18 cellular contexts compared by ENCODE assay signal in the genomic region with DNA sequence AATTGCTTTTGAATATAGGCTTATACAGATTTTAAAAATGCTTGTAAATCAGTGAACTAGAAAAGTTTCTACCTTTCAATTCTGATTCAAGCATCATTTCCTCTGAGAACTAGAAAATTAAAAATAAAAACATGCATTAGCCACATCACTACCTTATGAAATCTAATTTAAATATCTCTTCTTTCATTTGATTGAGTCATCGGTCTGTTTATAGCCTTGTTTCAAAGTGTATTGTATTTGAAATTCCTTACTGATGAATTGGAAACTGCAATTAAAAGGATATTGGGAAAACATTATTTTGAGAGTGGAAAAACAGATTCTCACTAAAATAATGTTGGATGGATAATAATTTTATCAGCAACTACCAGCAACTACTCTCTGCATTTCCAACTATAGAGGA.
DNase-seq lines count a peak whose midpoint lies in the region; ATAC-seq and TF ChIP-seq lines count a peak whose summit lies in the region.
"Had no signal": no experiment of that assay in that cellular context is flagged by ENCODE, and none has a peak within 500 bp of the region (broad histone marks: within the 10 kb centered on the region; RNA-seq: fewer than 3 reads in every experiment).

No MANE protein-coding gene starts in this region.

- peaks cover 6% of the 10 kb centered on the region for H3K4me1 ChIP-seq in RWPE2 (ENCODE audit: insufficient read depth, poor library complexity, severe bottlenecking)
- H3K4me1 ChIP-seq: BLaER1, Caco-2, HAP-1 had no signal

- H3K4me3 Mint-ChIP-seq in effector memory CD8-positive, alpha-beta T cell = no peak overlapping the region
- H3K4me3 Mint-ChIP-seq: B cell; CD4-positive, CD25-positive, alpha-beta regulatory T cell; CD8-positive, alpha-beta T cell; GM23338; HFFc6 had no signal

- peak; percentile 29 for DNase-seq in HS-5 (ENCODE audit: low read depth)
- DNase-seq in RWPE2 (ENCODE audit: low spot score) = no peak
- DNase-seq in epithelial cell of esophagus (ENCODE audit: low read depth) = peak; percentile 11
- DNase-seq in effector memory CD8-positive, alpha-beta T cell = no peak
- DNase-seq in NCI-H2107 (lab: John Stamatoyannopoulos, UW) = no peak
- DNase-seq in GM13977 (ENCODE audit: low spot score) = no peak
- DNase-seq: Caco-2; CD4-positive, CD25-positive, alpha-beta regulatory T cell; CD8-positive, alpha-beta T cell; DMS153; DND-41; HFFc6 had no signal

- H3K27ac ChIP-seq in RWPE2 (ENCODE audit: poor library complexity, severe bottlenecking) = no peak overlapping the region
- H3K27ac ChIP-seq: 22Rv1, BLaER1, C4-2B had no signal

- no peak for TF ChIP-seq CTCF in RWPE2 (IDR thresholded peaks at IDR 0.05; ENCODE audit: poor library complexity, severe bottlenecking)
- TF ChIP-seq CTCF in epithelial cell of esophagus (IDR thresholded peaks at IDR 0.05; ENCODE audit: insufficient read depth, low read depth, low read length, missing control alignments) = no peak
- TF ChIP-seq CTCF in GM13977 (IDR thresholded peaks at IDR 0.05; ENCODE audit: extremely low read depth, insufficient read depth, missing control alignments) = no peak

- H3K27me3 ChIP-seq in RWPE2 (ENCODE audit: insufficient read depth, poor library complexity, severe bottlenecking) = no peaks in the 10 kb centered on the region
- H3K27me3 ChIP-seq: BLaER1 had no signal

- no peak overlapping the region for H3K27ac Mint-ChIP-seq in effector memory CD8-positive, alpha-beta T cell
- H3K27ac Mint-ChIP-seq: B cell; CD4-positive, CD25-positive, alpha-beta regulatory T cell; CD8-positive, alpha-beta T cell; GM23338; HFFc6 had no signal

- H3K9me3 Mint-ChIP-seq in effector memory CD8-positive, alpha-beta T cell = peaks cover 2 to 7% of the 10 kb centered on the region in 2 donors
- H3K9me3 Mint-ChIP-seq: GM23338 had no signal

- no peaks in the 10 kb centered on the region for H3K36me3 ChIP-seq in RWPE2 (ENCODE audit: low read depth)
- H3K36me3 ChIP-seq: BLaER1, HAP-1 had no signal

- no peaks in the 10 kb centered on the region for H3K4me1 Mint-ChIP-seq in effector memory CD8-positive, alpha-beta T cell (ENCODE audit: low read depth in 2 of 2)
- H3K4me1 Mint-ChIP-seq: B cell; CD4-positive, CD25-positive, alpha-beta regulatory T cell; GM23338 had no signal

- H3K4me3 ChIP-seq in RWPE2 (ENCODE audit: severe bottlenecking) (no peak overlapping the region), epithelial cell of esophagus (ENCODE audit: low read length) (no peak overlapping the region)
- H3K4me3 ChIP-seq: BLaER1, GM23338, HAP-1 had no signal

- H3K9me3 ChIP-seq in RWPE2 (ENCODE audit: severe bottlenecking) = no peaks in the 10 kb centered on the region
- H3K9me3 ChIP-seq: BLaER1, Caco-2, HAP-1 had no signal

- no peaks in the 10 kb centered on the region for H3K27me3 Mint-ChIP-seq in effector memory CD8-positive, alpha-beta T cell
- H3K27me3 Mint-ChIP-seq: B cell; CD4-positive, CD25-positive, alpha-beta regulatory T cell had no signal

- no peaks in the 10 kb centered on the region for H3K36me3 Mint-ChIP-seq in effector memory CD8-positive, alpha-beta T cell (ENCODE audit: insufficient read depth)
- H3K36me3 Mint-ChIP-seq: CD4-positive, CD25-positive, alpha-beta regulatory T cell; CD8-positive, alpha-beta T cell had no signal

- in situ Hi-C loops in GM13977 (cut with MboI; ENCODE audit: low pct_unique_long_range_greater_than_20kb, low sequenced_read_pairs, unreplicated experiment) = no loop called here

- ATAC-seq in RWPE2 (ENCODE audit: low read depth) = peak; percentile 54; the same call in 1 of the 3 replicates
- ATAC-seq in effector memory CD8-positive, alpha-beta T cell (replicated peaks) = no peak
- ATAC-seq: CD8-positive, alpha-beta T cell; GM23338 had no signal

Comparison
In these comparisons a context has a peak if more than half of its experiments do, and no peak if none do; other contexts are left out.
1. DNase-seq: peak in HS-5 (single experiment) and epithelial cell of esophagus (single experiment); none in RWPE2 (single experiment), effector memory CD8-positive, alpha-beta T cell (0 of 3), NCI-H2107 (single experiment) and GM13977 (single experiment).